ENCODE assay signal across 27 cellular contexts in the genomic region with DNA sequence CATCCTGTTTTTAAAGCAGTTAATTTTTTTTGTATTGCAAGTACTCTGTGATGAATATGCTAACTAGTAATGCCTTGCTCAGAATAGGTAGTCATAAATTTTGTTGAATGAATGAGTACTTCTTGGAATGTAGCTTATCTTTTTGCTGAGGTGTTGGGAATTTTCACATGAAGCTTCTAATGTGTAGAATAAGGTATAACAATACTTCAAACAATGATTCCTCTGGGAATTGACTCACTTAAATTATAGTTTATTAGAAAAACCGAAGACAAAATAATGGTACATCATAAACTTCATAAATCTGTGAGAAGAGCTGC.
"Had no signal": no experiment of that assay in that cellular context is flagged by ENCODE, and none has a peak within 500 bp of the region (broad histone marks: within the 10 kb centered on the region; RNA-seq: fewer than 3 reads in every experiment).

No MANE protein-coding gene starts in this region.

- ATAC-seq: gastrocnemius medialis; left cardiac atrium; left ventricle myocardium superior; pancreas; stimulated activated naive B cell treated with anti-CD40 and anti-IgM and Interleukin-4, amounts not matched to agents 10 μg/mL and 1 μg/mL and 100 μg/mL, for 72 hours; upper lobe of right lung had no signal

- H3K27ac ChIP-seq: colonic mucosa, dorsolateral prefrontal cortex, gastrocnemius medialis, pancreas, prostate gland, sigmoid colon, stomach, thyroid gland, upper lobe of right lung, VCaP had no signal

- DNase-seq: activated CD4-positive, alpha-beta T cell treated with anti-CD3 and anti-CD28 coated beads for 48 hours; activated CD8-positive, alpha-beta T cell treated with anti-CD3 and anti-CD28 coated beads for 36 hours; activated T-cell treated with anti-CD3 and anti-CD28 coated beads, Interleukin-2, amount 50 U/mL, for 4 hours; anterior cingulate cortex; colonic mucosa; dorsolateral prefrontal cortex; effector memory CD4-positive, alpha-beta T cell; gastrocnemius medialis; glutamatergic neuron; left cardiac atrium; left ventricle myocardium superior; naive B cell; nucleus accumbens; pancreas; sigmoid colon; small intestine; stimulated activated CD4-positive, alpha-beta T cell treated with anti-CD3 and anti-CD28 coated beads, Interleukin-4, amount 100 ng/mL, for 24 hours; stimulated activated naive B cell treated with anti-CD40 and anti-IgM and Interleukin-4, amounts not matched to agents 10 μg/mL and 1 μg/mL and 100 μg/mL, for 72 hours; stomach; T-helper 9 cell; thyroid gland; upper lobe of right lung had no signal

- H3K4me1 ChIP-seq: colonic mucosa, pancreas had no signal

- H3K4me3 Mint-ChIP-seq: activated CD8-positive, alpha-beta T cell treated with anti-CD3 and anti-CD28 coated beads for 36 hours; activated naive CD4-positive, alpha-beta T cell treated with anti-CD3 and anti-CD28 coated beads, Interleukin-2, amount 50 U/mL, for 24 hours; activated T-cell treated with anti-CD3 and anti-CD28 coated beads, Interleukin-2, amount 50 U/mL, for 4 hours; naive B cell; neural crest cell; stimulated activated naive B cell treated with anti-CD40 and anti-IgM and Interleukin-4, amounts not matched to agents 10 μg/mL and 1 μg/mL and 100 μg/mL, for 72 hours had no signal

- H3K27me3 ChIP-seq: colonic mucosa, dorsolateral prefrontal cortex, gastrocnemius medialis, pancreas, sigmoid colon, stomach, thyroid gland, upper lobe of right lung had no signal

- H3K9me3 Mint-ChIP-seq: stimulated activated naive B cell treated with anti-CD40 and anti-IgM and Interleukin-4, amounts not matched to agents 10 μg/mL and 1 μg/mL and 100 μg/mL, for 72 hours had no signal

- H3K27ac Mint-ChIP-seq: activated CD8-positive, alpha-beta T cell treated with anti-CD3 and anti-CD28 coated beads for 36 hours; activated T-helper 2 cell treated with anti-CD3 and anti-CD28 coated beads, Interferon-gamma antibody, Interleukin-2, Interleukin-4, amounts not matched to agents 10 μg/mL and 5 μg/mL and 100 μg/mL, durations not matched to agents 14 hours and 24 hours and 36 hours; stimulated activated naive B cell treated with anti-CD40 and anti-IgM and Interleukin-4, amounts not matched to agents 10 μg/mL and 1 μg/mL and 100 μg/mL, for 72 hours had no signal

- H3K27me3 Mint-ChIP-seq: activated CD8-positive, alpha-beta T cell treated with anti-CD3 and anti-CD28 coated beads for 36 hours; activated naive CD4-positive, alpha-beta T cell treated with anti-CD3 and anti-CD28 coated beads, Interleukin-2, amount 50 U/mL, for 24 hours; naive B cell; stimulated activated naive B cell treated with anti-CD40 and anti-IgM and Interleukin-4, amounts not matched to agents 10 μg/mL and 1 μg/mL and 100 μg/mL, for 72 hours had no signal

- H3K9me3 ChIP-seq: colonic mucosa, gastrocnemius medialis, pancreas, prostate gland, sigmoid colon, stomach, thyroid gland, upper lobe of right lung had no signal

- H3K4me3 ChIP-seq: colonic mucosa, dorsolateral prefrontal cortex, gastrocnemius medialis, pancreas, prostate gland, sigmoid colon, stomach, thyroid gland, upper lobe of right lung had no signal

- H3K36me3 ChIP-seq: colonic mucosa, gastrocnemius medialis, pancreas, prostate gland, sigmoid colon, thyroid gland, upper lobe of right lung had no signal
